32 cellular contexts compared by ENCODE assay signal in the genomic region with DNA sequence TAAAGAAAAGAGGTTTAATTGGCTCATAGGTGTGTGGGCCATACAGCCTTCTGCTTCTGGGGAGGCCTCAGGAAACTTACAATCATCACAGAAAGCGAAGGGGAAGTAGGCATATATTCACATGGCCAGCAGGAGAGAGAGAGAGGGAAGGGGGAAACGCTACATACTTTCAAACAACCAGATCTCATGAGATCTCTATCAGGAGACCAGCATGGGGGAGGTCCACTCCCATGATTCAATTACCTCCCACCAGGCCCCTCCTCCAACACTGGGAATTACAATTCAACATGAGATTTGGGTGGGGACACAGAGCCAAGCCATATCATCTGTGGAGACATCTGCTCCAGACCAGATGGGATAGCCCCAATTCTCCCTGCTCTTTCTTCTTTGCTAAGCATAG.
"Had no signal": no experiment of that assay in that cellular context is flagged by ENCODE, and none has a peak within 500 bp of the region (broad histone marks: within the 10 kb centered on the region; RNA-seq: fewer than 3 reads in every experiment).

No MANE protein-coding gene starts in this region.

- H3K27me3 ChIP-seq: MG63, Peyer's patch, SJSA1 had no signal

- H3K4me1 ChIP-seq: adrenal gland, Peyer's patch, SJSA1 had no signal

- H3K4me2 ChIP-seq: SK-N-SH had no signal

- H3K4me3 Mint-ChIP-seq: activated CD4-positive, alpha-beta T cell treated with anti-CD3 and anti-CD28 coated beads for 36 hours; activated CD4-positive, alpha-beta T cell treated with anti-CD3 and anti-CD28 coated beads, Interleukin-2, amount 10 ng/mL, durations not matched to agents 7 days and 5 days; activated CD8-positive, alpha-beta memory T cell treated with anti-CD3 and anti-CD28 coated beads, Interleukin-2, amount 10 ng/mL, durations not matched to agents 7 days and 5 days; activated naive CD4-positive, alpha-beta T cell treated with anti-CD3 and anti-CD28 coated beads for 36 hours; brain; T-helper 1 cell treated with Interleukin-12 subunit alpha and Interleukin-12 subunit beta and Interleukin-4 antibody, amounts not matched to agents 30 μg/mL and 1 μg/mL, for 36 hours; T-helper 2 cell treated with Interferon-gamma antibody and Interleukin-4, amounts not matched to agents 5 μg/mL and 100 μg/mL, for 36 hours; WTC11 had no signal

- H3K36me3 ChIP-seq: adrenal gland, MG63, Peyer's patch, SJSA1 had no signal

- H3K36me3 Mint-ChIP-seq: brain, WTC11 had no signal

- H3K27ac ChIP-seq: adrenal gland, Peyer's patch, SJSA1 had no signal

- H3K9ac ChIP-seq: SK-N-SH had no signal

- ATAC-seq: activated CD4-positive, alpha-beta T cell treated with anti-CD3 and anti-CD28 coated beads for 36 hours; activated CD4-positive, CD25-positive, alpha-beta regulatory T cell treated with anti-CD3 and anti-CD28 coated beads, Interleukin-2, amount 50 U/mL, for 24 hours; activated CD8-positive, alpha-beta memory T cell treated with anti-CD3 and anti-CD28 coated beads, Interleukin-2, amount 10 ng/mL, durations not matched to agents 7 days and 5 days; activated naive CD4-positive, alpha-beta T cell treated with anti-CD3 and anti-CD28 coated beads, Interleukin-2, amount 50 U/mL, for 72 hours; PC-3; WTC11 had no signal

- H3K4me3 ChIP-seq: adrenal gland, MG63, Peyer's patch, SJSA1 had no signal

- H3K9me2 ChIP-seq: SK-N-SH had no signal

- H3K27ac Mint-ChIP-seq: activated CD4-positive, alpha-beta T cell treated with anti-CD3 and anti-CD28 coated beads for 36 hours; activated CD4-positive, alpha-beta T cell treated with anti-CD3 and anti-CD28 coated beads, Interleukin-2, amount 10 ng/mL, durations not matched to agents 7 days and 5 days; activated CD8-positive, alpha-beta memory T cell treated with anti-CD3 and anti-CD28 coated beads, Interleukin-2, amount 10 ng/mL, durations not matched to agents 7 days and 5 days; activated naive CD4-positive, alpha-beta T cell treated with anti-CD3 and anti-CD28 coated beads for 36 hours; activated naive CD4-positive, alpha-beta T cell treated with anti-CD3 and anti-CD28 coated beads, Interleukin-2, amount 50 U/mL, for 72 hours; T-helper 1 cell treated with Interleukin-12 subunit alpha and Interleukin-12 subunit beta and Interleukin-4 antibody, amounts not matched to agents 30 μg/mL and 1 μg/mL, for 36 hours; T-helper 2 cell treated with Interferon-gamma antibody and Interleukin-4, amounts not matched to agents 5 μg/mL and 100 μg/mL, for 36 hours; WTC11 had no signal

- DNase-seq: activated CD4-positive, alpha-beta T cell treated with anti-CD3 and anti-CD28 coated beads for 36 hours; activated CD4-positive, alpha-beta T cell treated with anti-CD3 and anti-CD28 coated beads, Interleukin-2, amount 10 ng/mL, durations not matched to agents 7 days and 5 days; activated CD4-positive, alpha-beta T cell treated with anti-CD3 and anti-CD28 coated beads, Interleukin-2, amount 50 U/mL, for 48 hours; activated gamma-delta T cell; activated naive CD4-positive, alpha-beta T cell treated with anti-CD3 and anti-CD28 coated beads for 36 hours; activated T-cell treated with anti-CD3 and anti-CD28 coated beads, Interleukin-2, amount 50 U/mL, for 48 hours; Kasumi-1; KG1; MG63; MV-4-11; NCI-H1092; NCI-H1436 treated with DMSO at 0.1 percent for 48 hours; NCI-H1694 treated with DMSO at 0.1 percent for 48 hours; NCI-H2029; NCI-H510A; NCI-H526; NCI-H748 treated with DMSO at 0.1 percent for 48 hours; NK-92 treated with Interleukin-12 subunit alpha and Interleukin-12 subunit beta, amount 100 ng/mL, for 24 hours; PC-3; RPMI8226; SHP77 treated with DMSO at 0.1 percent for 48 hours; SK-N-SH had no signal

- H3K9me3 ChIP-seq: adrenal gland, MG63, Peyer's patch, SK-N-SH had no signal

- H3K4me1 Mint-ChIP-seq: activated CD4-positive, alpha-beta T cell treated with anti-CD3 and anti-CD28 coated beads for 36 hours; activated CD4-positive, alpha-beta T cell treated with anti-CD3 and anti-CD28 coated beads, Interleukin-2, amount 10 ng/mL, durations not matched to agents 7 days and 5 days; activated CD8-positive, alpha-beta memory T cell treated with anti-CD3 and anti-CD28 coated beads, Interleukin-2, amount 10 ng/mL, durations not matched to agents 7 days and 5 days had no signal
